ENCODE assay signal across 23 cellular contexts in the genomic region with DNA sequence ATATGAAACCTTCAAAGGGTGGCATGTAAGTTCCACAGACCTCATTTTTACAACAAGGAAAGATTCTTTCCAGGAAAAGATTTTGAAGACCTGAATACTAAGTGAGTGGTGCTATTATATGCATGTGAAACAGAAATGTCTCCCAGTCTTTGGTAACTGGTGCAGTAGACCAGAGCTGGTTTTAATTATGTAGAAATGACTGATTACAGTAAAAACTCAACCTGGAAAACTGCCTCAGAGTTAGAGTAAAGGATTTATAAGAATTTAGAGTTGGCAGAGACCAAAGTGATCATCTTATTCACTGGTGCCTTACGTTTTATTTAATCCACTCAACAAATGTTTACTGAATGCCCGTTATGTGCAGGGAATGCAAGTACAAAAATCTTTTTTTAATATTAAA.
"Had no signal": no experiment of that assay in that cellular context is flagged by ENCODE, and none has a peak within 500 bp of the region (broad histone marks: within the 10 kb centered on the region; RNA-seq: fewer than 3 reads in every experiment).

No MANE protein-coding gene starts in this region.

- H3K4me3 ChIP-seq: dorsolateral prefrontal cortex, gastrocnemius medialis, heart left ventricle, left lung, psoas muscle, sigmoid colon, stomach, thyroid gland, vagina had no signal

- H3K27me3 ChIP-seq: dorsolateral prefrontal cortex, gastrocnemius medialis, heart left ventricle, left lung, sigmoid colon, stomach, thyroid gland, vagina had no signal

- DNase-seq: dorsolateral prefrontal cortex; effector CD4-positive, alpha-beta T cell; gastrocnemius medialis; heart left ventricle; hippocampal formation; left cardiac atrium; left lung; mesendoderm; naive thymus-derived CD8-positive, alpha-beta T cell; nephron progenitor cell; nucleus accumbens; posterior cingulate gyrus; psoas muscle; right cardiac atrium; sigmoid colon; stimulated activated CD4-positive, alpha-beta T cell treated with anti-CD3 and anti-CD28 coated beads, Interleukin-2, amount 100 ng/mL, for 24 hours; stimulated activated CD4-positive, alpha-beta T cell treated with anti-CD3 and anti-CD28 coated beads, Interleukin-4, amount 100 ng/mL, for 24 hours; stimulated activated naive CD4-positive, alpha-beta T cell treated with Interleukin-2 at 50 U/mL for 16 hours; stomach; thyroid gland; trophoblast cell had no signal

- H3K36me3 ChIP-seq: gastrocnemius medialis, heart left ventricle, left lung, sigmoid colon, stomach, thyroid gland, vagina had no signal

- H3K9me3 ChIP-seq: gastrocnemius medialis, heart left ventricle, left lung, psoas muscle, sigmoid colon, stomach, thyroid gland, vagina had no signal

- H3K27ac Mint-ChIP-seq: nephron progenitor cell; stimulated activated effector memory CD8-positive, alpha-beta T cell treated with anti-CD3 and anti-CD28 coated beads, Interleukin-12 subunit alpha, Interleukin-12 subunit beta, amount 100 ng/mL, for 72 hours had no signal

- H3K9me3 Mint-ChIP-seq: naive thymus-derived CD8-positive, alpha-beta T cell; nephron progenitor cell; stimulated activated effector memory CD8-positive, alpha-beta T cell treated with anti-CD3 and anti-CD28 coated beads, Interleukin-12 subunit alpha, Interleukin-12 subunit beta, amount 100 ng/mL, for 72 hours had no signal

- ATAC-seq: gastrocnemius medialis; heart left ventricle; left cardiac atrium; left lung; naive thymus-derived CD8-positive, alpha-beta T cell; psoas muscle; right cardiac atrium; stimulated activated effector memory CD8-positive, alpha-beta T cell treated with anti-CD3 and anti-CD28 coated beads, Interleukin-12 subunit alpha, Interleukin-12 subunit beta, amount 100 ng/mL, for 72 hours had no signal

- H3K4me1 ChIP-seq: gastrocnemius medialis, heart left ventricle, left lung, psoas muscle, sigmoid colon, stomach, thyroid gland, vagina had no signal

- H3K4me1 Mint-ChIP-seq: naive thymus-derived CD8-positive, alpha-beta T cell; stimulated activated effector memory CD8-positive, alpha-beta T cell treated with anti-CD3 and anti-CD28 coated beads, Interleukin-12 subunit alpha, Interleukin-12 subunit beta, amount 100 ng/mL, for 72 hours had no signal

- H3K4me3 Mint-ChIP-seq: naive thymus-derived CD8-positive, alpha-beta T cell; nephron progenitor cell; stimulated activated effector memory CD8-positive, alpha-beta T cell treated with anti-CD3 and anti-CD28 coated beads, Interleukin-12 subunit alpha, Interleukin-12 subunit beta, amount 100 ng/mL, for 72 hours had no signal

- H3K36me3 Mint-ChIP-seq: naive thymus-derived CD8-positive, alpha-beta T cell; stimulated activated effector memory CD8-positive, alpha-beta T cell treated with anti-CD3 and anti-CD28 coated beads, Interleukin-12 subunit alpha, Interleukin-12 subunit beta, amount 100 ng/mL, for 72 hours had no signal
